8 cellular contexts compared by ENCODE assay signal in the genomic region with DNA sequence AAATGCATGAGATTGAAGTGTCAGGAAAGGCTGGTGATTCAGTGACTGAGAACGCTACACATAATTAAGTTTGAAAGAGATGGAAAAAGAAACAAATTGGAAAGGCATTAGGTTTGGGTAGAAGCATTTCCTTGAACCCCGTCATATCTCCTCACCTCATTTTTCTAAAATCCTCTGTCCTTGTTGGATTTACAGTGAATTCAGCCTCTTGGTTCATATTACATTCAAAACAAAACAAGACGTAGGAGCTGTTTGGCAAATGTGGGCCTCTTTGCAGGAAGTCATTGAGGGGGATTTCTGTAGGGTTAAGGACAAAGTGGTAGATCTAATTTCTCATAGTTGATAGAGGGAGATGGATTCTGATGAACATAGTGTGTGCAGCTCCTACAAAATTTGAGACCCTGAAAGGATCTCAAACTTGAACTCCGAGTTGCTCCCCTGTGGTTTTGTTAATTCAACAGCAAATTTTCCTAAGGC. TPM values are rescaled to one million over a fixed set of nuclear protein-coding genes. Genes with fewer than 3 reads are reported as not detected.
DNase-seq lines count a peak whose midpoint lies in the region; ATAC-seq, FAIRE-seq and TF ChIP-seq lines count a peak whose summit lies in the region.

No MANE protein-coding gene starts in this region.

- peaks cover 8% of the 10 kb centered on the region for H3K27me3 Mint-ChIP-seq in activated naive CD8-positive, alpha-beta T cell treated with anti-CD3 and anti-CD28 coated beads for 36 hours
- H3K27me3 Mint-ChIP-seq in natural killer cell treated with Interleukin-12 subunit alpha and Interleukin-12 subunit beta and Interleukin-15 and Interleukin-18, amount 100 ng/mL, for 72 hours, result no peaks in the 10 kb centered on the region

- H3K4me1 Mint-ChIP-seq in activated naive CD8-positive, alpha-beta T cell treated with anti-CD3 and anti-CD28 coated beads for 36 hours, result peaks cover 19% of the 10 kb centered on the region
- H3K4me1 Mint-ChIP-seq in natural killer cell treated with Interleukin-12 subunit alpha and Interleukin-12 subunit beta and Interleukin-15 and Interleukin-18, amount 100 ng/mL, for 72 hours (ENCODE audit: low read depth in 2 of 2), result peaks cover 75 to 78% of the 10 kb centered on the region in 2 donors

- TF ChIP-seq POLR2A in H54 (IDR thresholded peaks at IDR 0.05; ENCODE audit: low read depth, low read length), result no peak

- peaks cover 5% of the 10 kb centered on the region; the same call in 1 of the 2 replicates for H3K4me1 ChIP-seq in HEK293 (ENCODE audit: control insufficient read depth, insufficient read depth, low read length)

- no peaks in the 10 kb centered on the region for H3K9me3 ChIP-seq in HEK293 (ENCODE audit: control insufficient read depth, insufficient read depth, low read depth, low read length)

- peak overlapping the region; percentile 47 for H3K27ac Mint-ChIP-seq in activated naive CD8-positive, alpha-beta T cell treated with anti-CD3 and anti-CD28 coated beads for 36 hours
- H3K27ac Mint-ChIP-seq in natural killer cell treated with Interleukin-12 subunit alpha and Interleukin-12 subunit beta and Interleukin-15 and Interleukin-18, amount 100 ng/mL, for 72 hours, result peak overlapping the region; percentile 99 to 100

- H3K27me3 ChIP-seq in GM06990 (replicated peaks; ENCODE audit: control insufficient read depth, insufficient read depth, low read length), result no peaks in the 10 kb centered on the region

- FAIRE-seq in H54 (lab: Jason Lieb, UNC), result no peak

- no peak overlapping the region for H3K27ac ChIP-seq in HEK293 (ENCODE audit: extremely low read depth, low read depth, low read length)

- H3K4me3 Mint-ChIP-seq in activated naive CD8-positive, alpha-beta T cell treated with anti-CD3 and anti-CD28 coated beads for 36 hours, result peak overlapping the region; percentile 51
- H3K4me3 Mint-ChIP-seq in natural killer cell treated with Interleukin-12 subunit alpha and Interleukin-12 subunit beta and Interleukin-15 and Interleukin-18, amount 100 ng/mL, for 72 hours, result peak overlapping the region; percentile 92

- TF ChIP-seq CTCF in GM06990 (IDR thresholded peaks at IDR 0.05; ENCODE audit: insufficient read depth, low read length, poor library complexity, severe bottlenecking) (no peak), HEK293 (tag by site-specific recombination; IDR thresholded peaks at IDR 0.05) (no peak)

- DNase-seq in GM06990 (ENCODE audit: extremely low read depth, insufficient read length), result peak; percentile 43
- DNase-seq in activated naive CD8-positive, alpha-beta T cell treated with anti-CD3 and anti-CD28 coated beads for 36 hours, result no peak
- DNase-seq in natural killer cell treated with Interleukin-12 subunit alpha and Interleukin-12 subunit beta and Interleukin-15 and Interleukin-18, amount 100 ng/mL, for 72 hours (ENCODE audit: low spot score), result peak; percentile 74
- no peak for DNase-seq in stimulated activated CD4-positive, alpha-beta T cell treated with anti-CD3 and anti-CD28 coated beads, Interleukin-4, amount 100 ng/mL, for 1 hour
- DNase-seq in H54 (ENCODE audit: insufficient read length, low spot score), result no peak
- no peak for DNase-seq in C1 segment of cervical spinal cord (lab: John Stamatoyannopoulos, UW)

- no peaks in the 10 kb centered on the region for H3K36me3 Mint-ChIP-seq in activated naive CD8-positive, alpha-beta T cell treated with anti-CD3 and anti-CD28 coated beads for 36 hours
- peaks cover 47% of the 10 kb centered on the region for H3K36me3 Mint-ChIP-seq in natural killer cell treated with Interleukin-12 subunit alpha and Interleukin-12 subunit beta and Interleukin-15 and Interleukin-18, amount 100 ng/mL, for 72 hours

- CTCF ChIA-PET in HEK293 (lab: Yijun Ruan, JAX), result no interaction called here

- peaks cover 11% of the 10 kb centered on the region for H3K9me3 Mint-ChIP-seq in activated naive CD8-positive, alpha-beta T cell treated with anti-CD3 and anti-CD28 coated beads for 36 hours
- peaks cover 12% of the 10 kb centered on the region for H3K9me3 Mint-ChIP-seq in natural killer cell treated with Interleukin-12 subunit alpha and Interleukin-12 subunit beta and Interleukin-15 and Interleukin-18, amount 100 ng/mL, for 72 hours

- ATAC-seq in natural killer cell treated with Interleukin-12 subunit alpha and Interleukin-12 subunit beta and Interleukin-15 and Interleukin-18, amount 100 ng/mL, for 72 hours, result peak; percentile 63 to 84
- ATAC-seq in SK-N-SH treated with all-trans-retinoic acid at 6 μM for 48 hours, result no peak

- POLR2A ChIA-PET in HEK293 (lab: Yijun Ruan, JAX), result no interaction called here

- no peaks in the 10 kb centered on the region for H3K36me3 ChIP-seq in GM06990 (ENCODE audit: control insufficient read depth, insufficient read depth, low read length)
- no peaks in the 10 kb centered on the region for H3K36me3 ChIP-seq in HEK293 (ENCODE audit: control insufficient read depth in 2 of 2, insufficient read depth in 1 of 2, low read length in 2 of 2)

- H3K4me3 ChIP-seq in GM06990 (replicated peaks; ENCODE audit: low read depth, low read length) (peak overlapping the region; percentile 44), HEK293 (ENCODE audit: low read depth, low read length) (no peak overlapping the region)

TF ChIP-seq in HEK293, 187 proteins besides CTCF, POLR2A, EP300 and RAD21:
- TF ChIP-seq TRIM28 (IDR thresholded peaks at IDR 0.05; ENCODE audit: borderline replicate concordance, low read length) (peak; percentile 52; the same call in 1 of the 2 replicates), SETDB1 (IDR thresholded peaks at IDR 0.05; ENCODE audit: insufficient read length, low read length) (peak; percentile 32), ZNF292 (tag by site-specific recombination; IDR thresholded peaks at IDR 0.05; ENCODE audit: borderline replicate concordance, low read depth) (no peak)

TF ChIP-seq in SK-N-SH treated with all-trans-retinoic acid at 6 μM for 48 hours, 23 proteins besides CTCF, POLR2A, EP300 and RAD21:
- TF ChIP-seq ZC3H10 (CRISPR knock-in tag; IDR thresholded peaks at IDR 0.05), result no peak
- no peak for TF ChIP-seq ESRRG (CRISPR knock-in tag; IDR thresholded peaks at IDR 0.05)
- no peak for TF ChIP-seq CSDC2 (CRISPR knock-in tag; IDR thresholded peaks at IDR 0.05)
- TF ChIP-seq, protein P1, sequence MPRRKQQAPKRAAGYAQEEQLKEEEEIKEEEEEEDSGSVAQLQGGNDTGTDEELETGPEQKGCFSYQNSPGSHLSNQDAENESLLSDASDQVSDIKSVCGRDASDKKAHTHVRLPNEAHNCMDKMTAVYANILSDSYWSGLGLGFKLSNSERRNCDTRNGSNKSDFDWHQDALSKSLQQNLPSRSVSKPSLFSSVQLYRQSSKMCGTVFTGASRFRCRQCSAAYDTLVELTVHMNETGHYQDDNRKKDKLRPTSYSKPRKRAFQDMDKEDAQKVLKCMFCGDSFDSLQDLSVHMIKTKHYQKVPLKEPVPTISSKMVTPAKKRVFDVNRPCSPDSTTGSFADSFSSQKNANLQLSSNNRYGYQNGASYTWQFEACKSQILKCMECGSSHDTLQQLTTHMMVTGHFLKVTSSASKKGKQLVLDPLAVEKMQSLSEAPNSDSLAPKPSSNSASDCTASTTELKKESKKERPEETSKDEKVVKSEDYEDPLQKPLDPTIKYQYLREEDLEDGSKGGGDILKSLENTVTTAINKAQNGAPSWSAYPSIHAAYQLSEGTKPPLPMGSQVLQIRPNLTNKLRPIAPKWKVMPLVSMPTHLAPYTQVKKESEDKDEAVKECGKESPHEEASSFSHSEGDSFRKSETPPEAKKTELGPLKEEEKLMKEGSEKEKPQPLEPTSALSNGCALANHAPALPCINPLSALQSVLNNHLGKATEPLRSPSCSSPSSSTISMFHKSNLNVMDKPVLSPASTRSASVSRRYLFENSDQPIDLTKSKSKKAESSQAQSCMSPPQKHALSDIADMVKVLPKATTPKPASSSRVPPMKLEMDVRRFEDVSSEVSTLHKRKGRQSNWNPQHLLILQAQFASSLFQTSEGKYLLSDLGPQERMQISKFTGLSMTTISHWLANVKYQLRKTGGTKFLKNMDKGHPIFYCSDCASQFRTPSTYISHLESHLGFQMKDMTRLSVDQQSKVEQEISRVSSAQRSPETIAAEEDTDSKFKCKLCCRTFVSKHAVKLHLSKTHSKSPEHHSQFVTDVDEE (CRISPR knock-in tag; IDR thresholded peaks at IDR 0.05), result no peak
- no peak for TF ChIP-seq ZNF565 (CRISPR knock-in tag; conservative IDR thresholded peaks at IDR 0.05; ENCODE audit: low read depth)
- no peak for TF ChIP-seq RARB (CRISPR knock-in tag; IDR thresholded peaks at IDR 0.05)
- no peak for TF ChIP-seq ZFP30 (CRISPR knock-in tag; IDR thresholded peaks at IDR 0.05)

RNA-seq across cellular contexts. Expression of gene TBXAS1, which starts 0.6 kb away (rescaled TPM):
- 1 to 10 TPM; 1.5 to 1.8 TPM for total RNA-seq in activated naive CD8-positive, alpha-beta T cell treated with anti-CD3 and anti-CD28 coated beads for 36 hours
- total RNA-seq in natural killer cell treated with Interleukin-12 subunit alpha and Interleukin-12 subunit beta and Interleukin-15 and Interleukin-18, amount 100 ng/mL, for 72 hours, result 100 to 1,000 TPM; 104 to 130 TPM

RNA-seq across cellular contexts. Expression of gene HIPK2, which starts 51.9 kb away (rescaled TPM):
- total RNA-seq in activated naive CD8-positive, alpha-beta T cell treated with anti-CD3 and anti-CD28 coated beads for 36 hours, result 10 to 100 TPM; 15.4 to 16.1 TPM
- 100 to 1,000 TPM; 152 to 245 TPM for total RNA-seq in natural killer cell treated with Interleukin-12 subunit alpha and Interleukin-12 subunit beta and Interleukin-15 and Interleukin-18, amount 100 ng/mL, for 72 hours

Comparison
In these comparisons a context has a peak if more than half of its experiments do, and no peak if none do; other contexts are left out.
1. DNase-seq: peak in GM06990 (single experiment) and natural killer cell treated with Interleukin-12 subunit alpha and Interleukin-12 subunit beta and Interleukin-15 and Interleukin-18, amount 100 ng/mL, for 72 hours (single experiment); none in activated naive CD8-positive, alpha-beta T cell treated with anti-CD3 and anti-CD28 coated beads for 36 hours (single experiment), stimulated activated CD4-positive, alpha-beta T cell treated with anti-CD3 and anti-CD28 coated beads, Interleukin-4, amount 100 ng/mL, for 1 hour (single experiment), H54 (single experiment) and C1 segment of cervical spinal cord (0 of 14).
2. RNA of gene TBXAS1, which starts 0.6 kb away (total RNA-seq): 104 to 130 TPM in natural killer cell treated with Interleukin-12 subunit alpha and Interleukin-12 subunit beta and Interleukin-15 and Interleukin-18, amount 100 ng/mL, for 72 hours; 1.5 to 1.8 TPM in activated naive CD8-positive, alpha-beta T cell treated with anti-CD3 and anti-CD28 coated beads for 36 hours; every median in the first group is over 10 times any median in the second.
3. RNA of gene HIPK2, which starts 51.9 kb away (total RNA-seq): 152 to 245 TPM in natural killer cell treated with Interleukin-12 subunit alpha and Interleukin-12 subunit beta and Interleukin-15 and Interleukin-18, amount 100 ng/mL, for 72 hours; 15.4 to 16.1 TPM in activated naive CD8-positive, alpha-beta T cell treated with anti-CD3 and anti-CD28 coated beads for 36 hours; every median in the first group is over 4 times any median in the second.